In genomic region chr20:32891491-32891890, GRCh38 we compare ENCODE assay signal across 21 cellular contexts.
"Had no signal": no experiment of that assay in that cellular context is flagged by ENCODE, and none has a peak within 500 bp of the region (broad histone marks: within the 10 kb centered on the region; RNA-seq: fewer than 3 reads in every experiment).

No MANE protein-coding gene starts in this region.

- H3K4me3 ChIP-seq: MG63, SJSA1, SK-N-MC had no signal

- H3K4me1 ChIP-seq: SJSA1 had no signal

- H3K27me3 ChIP-seq: MG63, SJSA1 had no signal

- H3K9me3 ChIP-seq: MG63, SJSA1 had no signal

- H3K36me3 ChIP-seq: MG63, SJSA1 had no signal

- H3K27ac ChIP-seq: HL-60, SJSA1, SK-N-MC had no signal

- DNase-seq: Karpas-422, KG1, MG63, NCI-H1092, NCI-H1105 treated with DMSO at 0.1 percent for 48 hours, NCI-H1436, NCI-H187, NCI-H2029, NCI-H2081 treated with DMSO at 0.1 percent for 48 hours, NCI-H2171, NCI-H226, NCI-H446, NCI-H510A, NCI-H524 treated with DMSO at 0.1 percent for 48 hours, NCI-H69, NCI-H774, RPMI8226, SHP77 treated with DMSO at 0.1 percent for 48 hours had no signal
